Comparison of ENCODE assay signal across 22 cellular contexts in genomic region chr22:47633111-47633510, GRCh38.
"Had no signal": no experiment of that assay in that cellular context is flagged by ENCODE, and none has a peak within 500 bp of the region (broad histone marks: within the 10 kb centered on the region; RNA-seq: fewer than 3 reads in every experiment).

No MANE protein-coding gene starts in this region.

- H3K9me3 ChIP-seq: adrenal gland, testis had no signal

- H3K36me3 Mint-ChIP-seq: activated naive CD8-positive, alpha-beta T cell; stimulated activated memory B cell treated with anti-CD40 and anti-IgM and Interleukin-4, amounts not matched to agents 10 μg/mL and 1 μg/mL and 100 μg/mL, for 72 hours had no signal

- H3K4me3 Mint-ChIP-seq: activated naive CD8-positive, alpha-beta T cell; central memory CD8-positive, alpha-beta T cell; naive thymus-derived CD4-positive, alpha-beta T cell; neural crest cell; stimulated activated memory B cell treated with anti-CD40 and anti-IgM and Interleukin-4, amounts not matched to agents 10 μg/mL and 1 μg/mL and 100 μg/mL, for 72 hours had no signal

- DNase-seq: activated CD4-positive, alpha-beta T cell treated with anti-CD3 and anti-CD28 coated beads for 1 hour; activated naive CD4-positive, alpha-beta T cell; activated T-cell treated with anti-CD3 and anti-CD28 coated beads, Interleukin-2, amount 50 U/mL, for 1 hour; adrenal gland; heart right ventricle; islet precursor cell; left colon; naive thymus-derived CD4-positive, alpha-beta T cell; occipital lobe; posterior cingulate gyrus; small intestine; stimulated activated CD4-positive, alpha-beta T cell treated with anti-CD3 and anti-CD28 coated beads, Interleukin-2, amount 100 ng/mL, for 24 hours; testis; trophoblast cell; WERI-Rb-1 had no signal

- H3K27ac ChIP-seq: adrenal gland, ascending aorta, heart right ventricle, testis, WERI-Rb-1 had no signal

- H3K27ac Mint-ChIP-seq: activated naive CD8-positive, alpha-beta T cell; naive thymus-derived CD4-positive, alpha-beta T cell; stimulated activated memory B cell treated with anti-CD40 and anti-IgM and Interleukin-4, amounts not matched to agents 10 μg/mL and 1 μg/mL and 100 μg/mL, for 72 hours had no signal

- FAIRE-seq: colon, small intestine had no signal

- H3K27me3 ChIP-seq: adrenal gland, ascending aorta, testis had no signal

- H3K36me3 ChIP-seq: adrenal gland, ascending aorta, heart right ventricle, WERI-Rb-1 had no signal

- H3K4me1 Mint-ChIP-seq: central memory CD8-positive, alpha-beta T cell; neural crest cell; stimulated activated memory B cell treated with anti-CD40 and anti-IgM and Interleukin-4, amounts not matched to agents 10 μg/mL and 1 μg/mL and 100 μg/mL, for 72 hours had no signal

- H3K4me1 ChIP-seq: adrenal gland, ascending aorta, heart right ventricle, testis had no signal

- H3K4me3 ChIP-seq: adrenal gland, ascending aorta, heart right ventricle, lung, testis had no signal
